Comparison of ENCODE assay signal across 8 cellular contexts in the genomic region with DNA sequence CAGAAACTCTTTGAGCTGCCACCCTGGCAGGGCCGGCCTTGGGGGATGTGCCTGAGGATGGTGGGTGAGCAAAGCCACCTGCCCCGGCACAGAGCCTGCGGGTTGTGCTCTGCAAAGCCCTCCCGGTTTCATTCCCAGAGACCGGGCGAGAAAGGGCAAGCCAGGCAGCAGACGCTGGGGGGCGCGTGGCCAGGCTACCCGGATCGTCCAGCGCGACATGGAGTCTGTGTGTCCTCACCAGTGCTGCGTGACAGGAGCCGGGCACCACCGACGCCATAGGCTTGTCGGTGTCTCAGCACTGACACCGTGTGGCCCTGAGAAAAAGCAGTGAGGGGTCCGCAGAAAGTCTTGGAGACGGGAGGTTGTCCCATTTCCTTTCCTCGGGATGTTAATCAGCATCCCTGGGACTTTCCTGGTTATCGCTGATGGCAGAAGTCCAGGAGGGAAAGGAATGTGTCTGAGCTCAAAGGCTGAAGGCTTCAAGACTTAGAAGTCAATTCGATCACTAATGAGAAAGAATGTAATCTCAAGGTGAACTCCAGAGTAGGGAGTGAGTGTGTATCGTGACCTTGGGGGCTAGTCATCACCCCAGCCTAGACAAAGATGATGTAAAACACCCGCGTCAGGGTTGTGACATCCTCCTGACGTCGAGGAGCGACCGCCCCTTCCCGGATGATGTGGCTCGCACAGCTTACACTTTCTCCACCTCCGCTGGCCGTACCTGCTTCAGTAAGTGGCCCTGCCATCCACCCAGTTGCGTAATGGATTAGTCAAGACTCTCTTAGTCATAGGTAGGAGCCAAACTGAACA. TPM values are rescaled to one million over a fixed set of nuclear protein-coding genes. Genes with fewer than 3 reads are reported as not detected.
DNase-seq lines count a peak whose midpoint lies in the region; ATAC-seq and TF ChIP-seq lines count a peak whose summit lies in the region.

No MANE protein-coding gene starts in this region.

- 26% methylated on average over 26 of the region's 36 CpGs; no CpG with 5 or more reads in 1 of the 2 experiments for WGBS in IMR-90 (ENCODE audit: extremely low coverage in 2 of 2, insufficient read length in 1 of 2), 2 experiments
- WGBS in neuronal stem cell (ENCODE audit: extremely low coverage in 2 of 2, insufficient read length in 2 of 2, insufficient replicate concordance in 1 of 2), 2 donors, result no CpG with 5 or more reads among the region's 36 CpGs
- WGBS in thyroid gland, 2 donors, result 10 to 12% methylated on average over 17 to 35 of the region's 36 CpGs

- peak; percentile 24 for DNase-seq in DMS153 treated with DMSO at 0.1 percent for 48 hours (lab: John Stamatoyannopoulos, UW; ENCODE audit: unreplicated experiment)
- DNase-seq in IMR-90, result peak; percentile 62
- DNase-seq in RPMI7951 (ENCODE audit: low read depth), result peak; percentile 83
- DNase-seq in activated effector memory CD4-positive, alpha-beta T cell treated with anti-CD3 and anti-CD28 coated beads, Interleukin-2, amount 50 U/mL, for 16 hours, result peak; percentile 83
- DNase-seq in germinal center (ENCODE audit: low spot score), result peak; percentile 63
- DNase-seq in neuronal stem cell (ENCODE audit: low spot score), result peak; percentile 69
- DNase-seq in thyroid gland, result peak; percentile 93 to 94

- CTCF ChIA-PET in IMR-90 (lab: Yijun Ruan, JAX), result no interaction called here

- H3K4me2 ChIP-seq in IMR-90 (ENCODE audit: low read depth, low read length), result peak overlapping the region; percentile 75
- H3K4me2 ChIP-seq in neuronal stem cell (ENCODE audit: insufficient read depth, low read length, poor library complexity, severe bottlenecking), result peak overlapping the region; percentile 42

- H3K36me3 ChIP-seq in IMR-90 (ENCODE audit: control insufficient read depth, insufficient read depth, low read length) (no peaks in the 10 kb centered on the region), neuronal stem cell (replicated peaks in 1 of 2; ENCODE audit: control insufficient read depth in 2 of 2, insufficient read depth in 2 of 2, low read length in 2 of 2) (no peaks in the 10 kb centered on the region), thyroid gland (no peaks in the 10 kb centered on the region)

- H2BK12ac ChIP-seq in neuronal stem cell (ENCODE audit: low read length), result no peak overlapping the region

- H3K56ac ChIP-seq in IMR-90 (ENCODE audit: extremely low read depth, insufficient read depth, low read length), result no peak overlapping the region

- BruUV-seq in IMR-90 (replicated peaks; lab: Mats Ljungman, UMichigan), result no TSS peak

- in situ Hi-C loops in IMR-90 (cut with MboI; ENCODE audit: low sequenced_read_pairs), result no loop called here

- POLR2A ChIA-PET in IMR-90 (lab: Charles Lee; ENCODE audit: unreplicated experiment), result no interaction called here

- H3K9ac ChIP-seq in IMR-90 (ENCODE audit: low read depth, low read length), result no peak overlapping the region
- peak overlapping the region; percentile 12 for H3K9ac ChIP-seq in neuronal stem cell (ENCODE audit: low read depth, low read length, poor library complexity)

- peaks cover 42% of the 10 kb centered on the region for H3K27me3 ChIP-seq in IMR-90 (ENCODE audit: control insufficient read depth, insufficient read depth, low read length)
- H3K27me3 ChIP-seq in neuronal stem cell (ENCODE audit: control insufficient read depth in 3 of 3, insufficient read depth in 3 of 3, low read depth in 1 of 3, low read length in 3 of 3), result peaks cover 0 to 35% (median 7%) of the 10 kb centered on the region in 3 experiments
- no peaks in the 10 kb centered on the region for H3K27me3 ChIP-seq in thyroid gland

- TF ChIP-seq CTCF in IMR-90 (conservative IDR thresholded peaks at IDR 0.05; ENCODE audit: low read depth, low read length), result peak; percentile 52
- TF ChIP-seq CTCF in thyroid gland (IDR thresholded peaks at IDR 0.05), result peak; percentile 28 to 79 (median 64)

- H3K4me1 ChIP-seq in IMR-90 (ENCODE audit: control insufficient read depth, insufficient read depth, low read length) (no peaks in the 10 kb centered on the region), neuronal stem cell (ENCODE audit: control insufficient read depth in 2 of 2, insufficient read depth in 1 of 2, low read depth in 1 of 2, low read length in 2 of 2) (peaks cover 0 to 4% of the 10 kb centered on the region in 2 donors), thyroid gland (peaks cover 21 to 48% of the 10 kb centered on the region in 2 donors)

- no peak overlapping the region for H2AK5ac ChIP-seq in IMR-90 (ENCODE audit: low read depth, low read length)
- no peak overlapping the region for H2AK5ac ChIP-seq in neuronal stem cell (ENCODE audit: low read depth, low read length)

- H3K79me1 ChIP-seq in IMR-90 (ENCODE audit: low read depth in 1 of 2, low read length in 2 of 2) (no peaks in the 10 kb centered on the region), neuronal stem cell (ENCODE audit: low read depth, low read length) (no peaks in the 10 kb centered on the region)

- peak; percentile 94 for ATAC-seq in IMR-90 (ENCODE audit: low read depth)
- ATAC-seq in HG02642 (IDR thresholded peaks at IDR 0.05; ENCODE audit: poor library complexity, unreplicated experiment), result no peak

- H2BK15ac ChIP-seq in IMR-90 (ENCODE audit: low read depth, low read length) (no peak overlapping the region), neuronal stem cell (ENCODE audit: low read length) (no peak overlapping the region)

- intact Hi-C loops in IMR-90 (cut with micrococcal nuclease), result loop anchor here (5.0 kb wide), 1 partner anchor 125 kb away; no protein-coding TSS in a partner anchor
- intact Hi-C loops in thyroid gland (cut with DNase I), result no loop called here

- H2AFZ ChIP-seq in IMR-90 (replicated peaks; ENCODE audit: low read length, poor library complexity) (peak overlapping the region; percentile 88), neuronal stem cell (ENCODE audit: low read length) (peak overlapping the region; percentile 71)

- H3K9me3 ChIP-seq in IMR-90 (ENCODE audit: control insufficient read depth, insufficient read depth, low read length) (no peaks in the 10 kb centered on the region), neuronal stem cell (replicated peaks in 1 of 2; ENCODE audit: control insufficient read depth in 2 of 2, insufficient read depth in 1 of 2, low read depth in 1 of 2, low read length in 2 of 2) (no peaks in the 10 kb centered on the region), thyroid gland (no peaks in the 10 kb centered on the region)

- no peak overlapping the region for H4K8ac ChIP-seq in IMR-90 (ENCODE audit: low read depth in 2 of 2, low read length in 2 of 2)
- H4K8ac ChIP-seq in neuronal stem cell (ENCODE audit: low read depth, low read length), result no peak overlapping the region

- H2BK20ac ChIP-seq in IMR-90 (ENCODE audit: low read depth, low read length), result no peak overlapping the region

- H3K4me3 ChIP-seq in IMR-90 (ENCODE audit: insufficient read depth, low read depth, low read length) (peak overlapping the region; percentile 3; the same call in 1 of the 2 replicates), neuronal stem cell (ENCODE audit: low read length in 2 of 2) (peak overlapping the region in 1 of 2 donors; percentile 4), thyroid gland (replicated peaks in 1 of 3) (peak overlapping the region in 1 of 3 donors; percentile 7)

- H3K27ac ChIP-seq in IMR-90 (ENCODE audit: insufficient read depth, low read length) (no peak overlapping the region), neuronal stem cell (replicated peaks; ENCODE audit: low read length) (no peak overlapping the region), thyroid gland (peak overlapping the region; percentile 90 to 98 (median 92))

- TF ChIP-seq POLR2A in IMR-90 (IDR thresholded peaks at IDR 0.05; ENCODE audit: low read depth, low read length) (no peak), thyroid gland (IDR thresholded peaks at IDR 0.05) (peak in 1 of 2 donors; percentile 52)

- H2BK120ac ChIP-seq in IMR-90 (ENCODE audit: low read depth, low read length), result no peak overlapping the region
- no peak overlapping the region for H2BK120ac ChIP-seq in neuronal stem cell (ENCODE audit: low read depth, low read length)

- no peak overlapping the region for H3K18ac ChIP-seq in IMR-90 (ENCODE audit: low read depth, low read length)
- peak overlapping the region; percentile 84 for H3K18ac ChIP-seq in neuronal stem cell (ENCODE audit: low read length)

- no peak overlapping the region for H4K5ac ChIP-seq in IMR-90 (ENCODE audit: low read depth, low read length)

- peaks cover 5% of the 10 kb centered on the region; the same call in 1 of the 2 replicates for H4K20me1 ChIP-seq in IMR-90 (ENCODE audit: insufficient read depth, low read length)

- no peak overlapping the region for H3K4ac ChIP-seq in IMR-90 (ENCODE audit: low read depth, low read length)
- H3K4ac ChIP-seq in neuronal stem cell (ENCODE audit: low read length), result no peak overlapping the region

- no peaks in the 10 kb centered on the region; the same call in 1 of the 2 replicates for H3K9me1 ChIP-seq in IMR-90 (ENCODE audit: insufficient read depth, low read length)

- dilution Hi-C loops in IMR-90 (cut with HindIII; ENCODE audit: low sequenced_read_pairs, unreplicated experiment), result no loop called here

- no peak overlapping the region for H3K23ac ChIP-seq in IMR-90 (ENCODE audit: low read depth, low read length)
- no peak overlapping the region for H3K23ac ChIP-seq in neuronal stem cell (ENCODE audit: low read depth, low read length, poor library complexity)

- no peak overlapping the region for H2AK9ac ChIP-seq in IMR-90 (replicated peaks; ENCODE audit: low read depth, low read length, poor library complexity)

- peak; percentile 48 for TF ChIP-seq RAD21 in IMR-90 (IDR thresholded peaks at IDR 0.05; ENCODE audit: low read length)

- H3K14ac ChIP-seq in IMR-90 (replicated peaks; ENCODE audit: low read depth, low read length) (no peak overlapping the region), neuronal stem cell (ENCODE audit: low read length) (no peak overlapping the region)

- H2BK5ac ChIP-seq in IMR-90 (ENCODE audit: low read depth, low read length, poor library complexity, severe bottlenecking) (no peak overlapping the region), neuronal stem cell (ENCODE audit: low read length) (no peak overlapping the region)

- H4K91ac ChIP-seq in IMR-90 (ENCODE audit: insufficient read depth, low read depth, low read length), result no peak overlapping the region
- H4K91ac ChIP-seq in neuronal stem cell (ENCODE audit: low read depth, low read length, poor library complexity), result no peak overlapping the region

RNA-seq across cellular contexts. Expression of a gene that starts 36.3 kb away (rescaled TPM):
- total RNA-seq in IMR-90 (2012; rRNA removed) (not detected in 2 replicates), thyroid gland (not detected)
- not detected in 2 replicates for polyA plus RNA-seq in IMR-90 (2012; rRNA removed)
- polyA plus RNA-seq in IMR-90 (2012; cell fraction: cytosol; rRNA removed), result not detected in 2 replicates
- not detected in 2 replicates for polyA plus RNA-seq in IMR-90 (2012; cell fraction: nucleus; rRNA removed; ENCODE audit: low replicate concordance)
- total RNA-seq in RPMI7951 (2014; rRNA removed; shearing (Covaris generic)), result not detected in 2 replicates
- not detected for polyA plus RNA-seq in neuronal stem cell (2013, experiment 1 of 2)
- polyA plus RNA-seq in neuronal stem cell (2013, experiment 2 of 2), result not detected

RNA-seq across cellular contexts. Expression of a gene that starts 37.2 kb away (rescaled TPM):
- not detected in 2 replicates for total RNA-seq in IMR-90 (2012; rRNA removed)
- not detected in 2 replicates for polyA plus RNA-seq in IMR-90 (2012; rRNA removed)
- 0.01 TPM in 1 of 2 replicates, not detected in the other for polyA plus RNA-seq in IMR-90 (2012; cell fraction: cytosol; rRNA removed)
- 0.01 and 0.02 TPM in 2 replicates for polyA plus RNA-seq in IMR-90 (2012; cell fraction: nucleus; rRNA removed; ENCODE audit: low replicate concordance)
- total RNA-seq in RPMI7951 (2014; rRNA removed; shearing (Covaris generic)), result not detected in 2 replicates
- 0.03 TPM for polyA plus RNA-seq in neuronal stem cell (2013, experiment 1 of 2)
- 0.07 TPM for polyA plus RNA-seq in neuronal stem cell (2013, experiment 2 of 2)
- not detected for total RNA-seq in thyroid gland

Comparison
In these comparisons a context has a peak if more than half of its experiments do, and no peak if none do; other contexts are left out.
1. DNase-seq: peak in every context shown above with its lines; median percentile 94 in thyroid gland; 83 in RPMI7951; 83 in activated effector memory CD4-positive, alpha-beta T cell treated with anti-CD3 and anti-CD28 coated beads, Interleukin-2, amount 50 U/mL, for 16 hours; 69 in neuronal stem cell; 63 in germinal center; 62 in IMR-90; 24 in DMS153 treated with DMSO at 0.1 percent for 48 hours.
2. H3K27ac ChIP-seq: peak in thyroid gland (3 of 3); none in IMR-90 (single experiment) and neuronal stem cell (single experiment).